ENCODE assay signal across 8 cellular contexts in the genomic region with DNA sequence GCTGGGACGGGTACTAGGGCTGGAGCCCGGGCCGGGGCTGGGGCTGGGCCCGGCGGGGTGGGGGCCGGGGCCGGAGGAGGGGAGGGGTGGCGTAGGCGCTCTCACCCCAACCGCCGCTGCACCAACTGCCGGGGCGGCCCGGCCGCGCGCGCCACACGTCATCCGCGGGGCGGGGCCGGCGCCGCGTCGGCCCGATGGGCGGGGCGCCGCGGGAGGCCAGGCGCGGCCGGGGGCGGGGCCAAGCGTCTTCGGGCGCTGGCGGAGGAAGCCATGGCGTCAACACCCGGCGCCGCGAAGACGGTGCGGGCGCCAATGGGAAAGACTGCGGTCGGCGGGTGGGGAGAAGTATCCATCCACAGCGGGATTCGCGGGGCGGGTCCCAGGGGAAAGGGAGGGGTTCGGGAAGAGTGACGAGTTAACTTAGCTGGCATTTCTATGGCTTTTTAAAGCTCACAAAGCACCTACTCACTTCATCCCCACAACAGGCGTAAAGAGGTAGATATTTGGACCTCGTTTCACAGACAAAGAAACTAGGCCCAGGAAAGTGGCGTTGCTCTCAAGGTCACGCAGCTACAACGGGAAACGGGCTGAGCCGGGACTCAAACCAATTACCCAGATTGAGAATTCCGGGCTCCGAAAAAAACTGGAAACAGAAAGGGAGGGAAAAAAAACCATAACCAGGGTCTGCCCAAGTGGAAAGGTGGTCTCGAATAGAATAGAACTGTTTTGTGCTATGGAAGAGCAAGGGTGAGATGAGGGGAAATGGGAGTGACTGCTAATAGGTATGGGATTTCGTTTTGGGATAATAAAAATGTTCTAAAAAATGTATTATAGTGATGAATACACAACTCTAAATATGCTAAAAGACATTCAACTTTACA. TPM values are rescaled to one million over a fixed set of nuclear protein-coding genes. Genes with fewer than 3 reads are reported as not detected.
DNase-seq lines count a peak whose midpoint lies in the region; ATAC-seq and TF ChIP-seq lines count a peak whose summit lies in the region.

A gene with protein sequence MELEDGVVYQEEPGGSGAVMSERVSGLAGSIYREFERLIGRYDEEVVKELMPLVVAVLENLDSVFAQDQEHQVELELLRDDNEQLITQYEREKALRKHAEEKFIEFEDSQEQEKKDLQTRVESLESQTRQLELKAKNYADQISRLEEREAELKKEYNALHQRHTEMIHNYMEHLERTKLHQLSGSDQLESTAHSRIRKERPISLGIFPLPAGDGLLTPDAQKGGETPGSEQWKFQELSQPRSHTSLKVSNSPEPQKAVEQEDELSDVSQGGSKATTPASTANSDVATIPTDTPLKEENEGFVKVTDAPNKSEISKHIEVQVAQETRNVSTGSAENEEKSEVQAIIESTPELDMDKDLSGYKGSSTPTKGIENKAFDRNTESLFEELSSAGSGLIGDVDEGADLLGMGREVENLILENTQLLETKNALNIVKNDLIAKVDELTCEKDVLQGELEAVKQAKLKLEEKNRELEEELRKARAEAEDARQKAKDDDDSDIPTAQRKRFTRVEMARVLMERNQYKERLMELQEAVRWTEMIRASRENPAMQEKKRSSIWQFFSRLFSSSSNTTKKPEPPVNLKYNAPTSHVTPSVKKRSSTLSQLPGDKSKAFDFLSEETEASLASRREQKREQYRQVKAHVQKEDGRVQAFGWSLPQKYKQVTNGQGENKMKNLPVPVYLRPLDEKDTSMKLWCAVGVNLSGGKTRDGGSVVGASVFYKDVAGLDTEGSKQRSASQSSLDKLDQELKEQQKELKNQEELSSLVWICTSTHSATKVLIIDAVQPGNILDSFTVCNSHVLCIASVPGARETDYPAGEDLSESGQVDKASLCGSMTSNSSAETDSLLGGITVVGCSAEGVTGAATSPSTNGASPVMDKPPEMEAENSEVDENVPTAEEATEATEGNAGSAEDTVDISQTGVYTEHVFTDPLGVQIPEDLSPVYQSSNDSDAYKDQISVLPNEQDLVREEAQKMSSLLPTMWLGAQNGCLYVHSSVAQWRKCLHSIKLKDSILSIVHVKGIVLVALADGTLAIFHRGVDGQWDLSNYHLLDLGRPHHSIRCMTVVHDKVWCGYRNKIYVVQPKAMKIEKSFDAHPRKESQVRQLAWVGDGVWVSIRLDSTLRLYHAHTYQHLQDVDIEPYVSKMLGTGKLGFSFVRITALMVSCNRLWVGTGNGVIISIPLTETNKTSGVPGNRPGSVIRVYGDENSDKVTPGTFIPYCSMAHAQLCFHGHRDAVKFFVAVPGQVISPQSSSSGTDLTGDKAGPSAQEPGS (N-terminal part only) (minus strand): TSS at position 130 of the 881 bp plus-strand sequence. CDS start 212 bp downstream, outside the sequence.

- POLR2A ChIA-PET in activated CD8-positive, alpha-beta T cell treated with anti-CD3 and anti-CD28 coated beads for 36 hours (lab: Charles Lee), result interaction anchor here (0.7 to 4.3 kb wide), 9 partner anchors 10 to 117 kb away, joined by 3 to 28 read pairs (median 4); a partner anchor contains a TSS

- H3K4me3 Mint-ChIP-seq in activated CD8-positive, alpha-beta T cell treated with anti-CD3 and anti-CD28 coated beads for 36 hours, result peak within 1 kb of the TSS; percentile 91

- peak within 1 kb of the TSS; percentile 98 for H3K27ac ChIP-seq in lower lobe of right lung

- CTCF ChIA-PET in activated CD8-positive, alpha-beta T cell treated with anti-CD3 and anti-CD28 coated beads for 36 hours (lab: Charles Lee), result interaction anchor here (1.5 to 3.2 kb wide), 4 partner anchors 10 to 338 kb away, joined by 4 to 22 read pairs (median 8); a partner anchor contains a TSS

- peak; percentile 62 for ATAC-seq in GM19438 (IDR thresholded peaks at IDR 0.05; ENCODE audit: low read depth, unreplicated experiment)
- ATAC-seq in activated CD8-positive, alpha-beta T cell treated with anti-CD3 and anti-CD28 coated beads for 36 hours, result peak; percentile 79
- ATAC-seq in lower lobe of right lung, result peak; percentile 88 to 94

- H3K27me3 ChIP-seq in lower lobe of right lung (ENCODE audit: low read depth), result no peaks in the 10 kb centered on the region

- no peak for TF ChIP-seq CTCF in activated CD8-positive, alpha-beta T cell treated with anti-CD3 and anti-CD28 coated beads for 36 hours (IDR thresholded peaks at IDR 0.05)
- no peak for TF ChIP-seq CTCF in lower lobe of right lung (IDR thresholded peaks at IDR 0.05)

- intact Hi-C loops in activated CD8-positive, alpha-beta T cell treated with anti-CD3 and anti-CD28 coated beads for 36 hours (cut with micrococcal nuclease), result no loop called here
- intact Hi-C loops in lower lobe of right lung (cut with DNase I), result no loop called here

- peaks cover 48% of the 10 kb centered on the region for H3K4me1 ChIP-seq in lower lobe of right lung

- DNase-seq in CD1c-positive myeloid dendritic cell (ENCODE audit: extremely low spot score) (peak; percentile 99), HK-2 (ENCODE audit: unreplicated experiment) (peak; percentile 97), NCI-H82 treated with DMSO at 0.1 percent for 48 hours (lab: John Stamatoyannopoulos, UW; ENCODE audit: unreplicated experiment) (peak; percentile 90), ecto neural progenitor cell (ENCODE audit: low spot score) (peak; percentile 97), lower lobe of right lung (peak; percentile 96)
- DNase-seq in activated CD8-positive, alpha-beta T cell treated with anti-CD3 and anti-CD28 coated beads for 36 hours, result peak; percentile 92
- DNase-seq in stimulated activated CD4-positive, alpha-beta T cell treated with anti-CD3 and anti-CD28 coated beads, TNF-alpha, amount 100 ng/mL, for 1 hour (ENCODE audit: low read depth in 3 of 3, low spot score in 1 of 3), result peak; percentile 79 to 82 (median 80)

- H3K9me3 Mint-ChIP-seq in activated CD8-positive, alpha-beta T cell treated with anti-CD3 and anti-CD28 coated beads for 36 hours, result no peaks in the 10 kb centered on the region

- peak within 1 kb of the TSS; percentile 97 for H3K4me3 ChIP-seq in lower lobe of right lung

- peak within 1 kb of the TSS; percentile 98 for H3K27ac Mint-ChIP-seq in activated CD8-positive, alpha-beta T cell treated with anti-CD3 and anti-CD28 coated beads for 36 hours

- H3K27me3 Mint-ChIP-seq in activated CD8-positive, alpha-beta T cell treated with anti-CD3 and anti-CD28 coated beads for 36 hours, result no peaks in the 10 kb centered on the region

- H3K36me3 ChIP-seq in lower lobe of right lung, result no peaks in the 10 kb centered on the region

- peaks cover 46% of the 10 kb centered on the region for H3K4me1 Mint-ChIP-seq in activated CD8-positive, alpha-beta T cell treated with anti-CD3 and anti-CD28 coated beads for 36 hours (ENCODE audit: low read depth)

- no peaks in the 10 kb centered on the region for H3K9me3 ChIP-seq in lower lobe of right lung

- H3K36me3 Mint-ChIP-seq in activated CD8-positive, alpha-beta T cell treated with anti-CD3 and anti-CD28 coated beads for 36 hours (ENCODE audit: low read depth), result peaks cover 2% of the 10 kb centered on the region

RNA-seq across cellular contexts. Expression of the gene that starts here (rescaled TPM):
- 10 to 100 TPM; 54.3 to 59.8 TPM for total RNA-seq in activated CD8-positive, alpha-beta T cell treated with anti-CD3 and anti-CD28 coated beads for 36 hours
- total RNA-seq in lower lobe of right lung, result 108 TPM

Comparison
In these comparisons a context has a peak if more than half of its experiments do, and no peak if none do; other contexts are left out.
1. Peak in every context shown above with its lines: DNase-seq, ATAC-seq, H3K4me3 ChIP-seq and H3K27ac ChIP-seq.